In genomic region chr3:137768361-137769320, GRCh38 we compare ENCODE assay signal across 11 cellular contexts. TPM values are rescaled to one million over a fixed set of nuclear protein-coding genes. Genes with fewer than 3 reads are reported as not detected.
DNase-seq lines count a peak whose midpoint lies in the region; ATAC-seq and TF ChIP-seq lines count a peak whose summit lies in the region.
"Had no signal": no experiment of that assay in that cellular context is flagged by ENCODE, and none has a peak within 500 bp of the region (broad histone marks: within the 10 kb centered on the region; RNA-seq: fewer than 3 reads in every experiment).

No MANE protein-coding gene starts in this region.

- DNase-seq in AG04449 (ENCODE audit: low read depth, low spot score) (no peak), HFFc6 (no peak), esophagus muscularis mucosa (ENCODE audit: extremely low spot score) (peak; percentile 78), neural progenitor cell (ENCODE audit: low spot score) (peak; percentile 66), NCI-H1436 treated with DMSO at 0.1 percent for 48 hours (lab: John Stamatoyannopoulos, UW) (no peak), cortex of kidney (lab: John Stamatoyannopoulos, UW) (no peak), NCI-H2029 treated with DMSO at 0.1 percent for 48 hours (lab: John Stamatoyannopoulos, UW) (no peak)
- DNase-seq: DMS79, SHP77 treated with DMSO at 0.1 percent for 48 hours had no signal

- no peaks in the 10 kb centered on the region for H3K79me2 ChIP-seq in neural progenitor cell (ENCODE audit: low read depth)

- peaks cover 68% of the 10 kb centered on the region for H3K27me3 Mint-ChIP-seq in HFFc6 (ENCODE audit: insufficient read depth)
- peaks cover 88% of the 10 kb centered on the region for H3K27me3 Mint-ChIP-seq in neural progenitor cell (ENCODE audit: insufficient read depth, low read depth)

- peaks cover 24 to 73% (median 61%) of the 10 kb centered on the region in 4 donors for H3K4me1 ChIP-seq in esophagus muscularis mucosa
- H3K4me1 ChIP-seq in neural progenitor cell: peaks cover 75% of the 10 kb centered on the region

- TF ChIP-seq EP300 in esophagus muscularis mucosa (IDR thresholded peaks at IDR 0.05): no peak

- no peaks in the 10 kb centered on the region for H3K9me3 Mint-ChIP-seq in HFFc6
- H3K9me3 Mint-ChIP-seq in neural progenitor cell: peaks cover 2% of the 10 kb centered on the region

- CTCF ChIA-PET in AG04449 (lab: Yijun Ruan, JAX): no interaction called here

- TF ChIP-seq POLR2A in esophagus muscularis mucosa (IDR thresholded peaks at IDR 0.05; ENCODE audit: low read depth): no peak

- TF ChIP-seq CTCF in AG04449 (IDR thresholded peaks at IDR 0.05; ENCODE audit: insufficient read depth, low read length, missing control alignments) (no peak), HFFc6 (IDR thresholded peaks at IDR 0.05) (no peak), esophagus muscularis mucosa (IDR thresholded peaks at IDR 0.05) (no peak), neural progenitor cell (IDR thresholded peaks at IDR 0.05) (no peak)

- ATAC-seq in HG03439 (IDR thresholded peaks at IDR 0.05; ENCODE audit: unreplicated experiment): no peak

- H3K4me3 Mint-ChIP-seq in HFFc6 (peak overlapping the region; percentile 61; the same call in 1 of the 2 replicates), neural progenitor cell (peak overlapping the region; percentile 76)

- no peak overlapping the region for H3K9ac ChIP-seq in neural progenitor cell

- intact Hi-C loops in esophagus muscularis mucosa (cut with DNase I): no loop called here

- peaks cover 0 to 98% (median 77%) of the 10 kb centered on the region in 4 donors for H3K27me3 ChIP-seq in esophagus muscularis mucosa
- peaks cover 100% of the 10 kb centered on the region for H3K27me3 ChIP-seq in neural progenitor cell

- POLR2A ChIA-PET in AG04449 (lab: Yijun Ruan, JAX): no interaction called here

- H3K4me3 ChIP-seq in AG04449 (ENCODE audit: low read depth, low read length) (peak overlapping the region; percentile 26), esophagus muscularis mucosa (peak overlapping the region; percentile 38 to 49 (median 47)), neural progenitor cell (peak overlapping the region; percentile 40)

- H3K27ac Mint-ChIP-seq in HFFc6 (no peak overlapping the region), neural progenitor cell (no peak overlapping the region)

- H4K20me1 ChIP-seq in neural progenitor cell (ENCODE audit: low read depth): peaks cover 94% of the 10 kb centered on the region

- no peak overlapping the region for H2AFZ ChIP-seq in neural progenitor cell (replicated peaks)

- H3K9me3 ChIP-seq in esophagus muscularis mucosa: no peaks in the 10 kb centered on the region
- no peaks in the 10 kb centered on the region for H3K9me3 ChIP-seq in neural progenitor cell (ENCODE audit: low read depth)

- H3K36me3 ChIP-seq in esophagus muscularis mucosa (no peaks in the 10 kb centered on the region), neural progenitor cell (no peaks in the 10 kb centered on the region)

- H3K4me1 Mint-ChIP-seq in HFFc6 (ENCODE audit: low read depth): no peaks in the 10 kb centered on the region
- peaks cover 52% of the 10 kb centered on the region for H3K4me1 Mint-ChIP-seq in neural progenitor cell

- peak overlapping the region; percentile 78 for H3K4me2 ChIP-seq in neural progenitor cell

- H3F3A ChIP-seq in neural progenitor cell (ENCODE audit: low read depth): peaks cover 59% of the 10 kb centered on the region

- no peak overlapping the region for H3K27ac ChIP-seq in esophagus muscularis mucosa (replicated peaks in 1 of 4)
- no peak overlapping the region for H3K27ac ChIP-seq in neural progenitor cell

- 5% methylated on average over 23 of the region's 59 CpGs for WGBS in esophagus muscularis mucosa

- peaks cover 5% of the 10 kb centered on the region; the same call in 1 of the 2 replicates for H3K36me3 Mint-ChIP-seq in HFFc6 (ENCODE audit: low read depth)
- H3K36me3 Mint-ChIP-seq in neural progenitor cell: no peaks in the 10 kb centered on the region

RNA-seq across cellular contexts. Expression of gene SOX14, which starts 4.5 kb away (rescaled TPM):
- total RNA-seq in HFFc6 (2021; fragmentation: NEBNext Ultra II Directional; extraction: Animal tissue kit (Norgen Biotek cat#: 25700)): not detected
- total RNA-seq in esophagus muscularis mucosa (not detected), neural progenitor cell (ENCODE audit: low replicate concordance) (not detected in 2 replicates)
- total RNA-seq: mucosa of gallbladder had no signal

Comparison
In these comparisons a context has a peak if more than half of its experiments do, and no peak if none do; other contexts are left out.
1. DNase-seq: peak in esophagus muscularis mucosa (single experiment) and neural progenitor cell (single experiment); none in AG04449 (single experiment), HFFc6 (single experiment), NCI-H1436 treated with DMSO at 0.1 percent for 48 hours (single experiment), cortex of kidney (single experiment) and NCI-H2029 treated with DMSO at 0.1 percent for 48 hours (single experiment).
2. Peak in every context shown above with its lines, with median percentiles within 50 percentile points of each other: H3K4me3 ChIP-seq.